10 cellular contexts compared by ENCODE assay signal in the genomic region with DNA sequence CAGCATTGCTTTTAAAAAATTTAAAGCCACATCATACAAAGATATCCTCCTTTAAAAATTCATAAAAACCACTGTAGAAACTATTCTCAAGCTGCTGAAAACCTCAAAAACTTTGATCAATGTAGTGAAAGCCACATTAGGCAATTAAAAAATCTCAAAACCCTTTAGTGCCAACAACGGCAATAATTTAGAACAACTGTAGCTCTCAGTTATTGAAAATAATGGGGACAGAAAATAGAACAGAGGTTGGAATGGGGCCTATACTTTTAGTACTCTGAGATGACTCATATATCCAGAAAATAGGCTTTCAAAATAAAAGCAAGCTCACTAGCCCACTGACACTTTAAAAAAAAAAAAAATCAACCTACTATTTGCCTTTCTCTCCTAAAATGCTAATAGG.
DNase-seq lines count a peak whose midpoint lies in the region; ATAC-seq, FAIRE-seq and TF ChIP-seq lines count a peak whose summit lies in the region.
"Had no signal": no experiment of that assay in that cellular context is flagged by ENCODE, and none has a peak within 500 bp of the region (broad histone marks: within the 10 kb centered on the region; RNA-seq: fewer than 3 reads in every experiment).

No MANE protein-coding gene starts in this region.

- no peak for TF ChIP-seq POLR2A in endothelial cell of umbilical vein (IDR thresholded peaks at IDR 0.05; ENCODE audit: low read depth, low read length)
- no peak for TF ChIP-seq POLR2A in stomach (IDR thresholded peaks at IDR 0.05)

- CTCF ChIA-PET in endothelial cell of umbilical vein (lab: Charles Lee) = interaction anchor here (0.6 to 4.8 kb wide), 10 partner anchors 8 to 273 kb away, joined by 3 to 45 read pairs (median 3); a partner anchor contains a TSS

- H3K4me2 ChIP-seq in endothelial cell of umbilical vein (ENCODE audit: insufficient read depth, low read length) = peak overlapping the region; percentile 75

- intact Hi-C loops in endothelial cell of umbilical vein (cut with micrococcal nuclease) (loop anchor here (1.0 kb wide), 2 partner anchors 81 to 209 kb away; a partner anchor contains a TSS), stomach (cut with DNase I; ENCODE audit: low total_unique reads) (no loop called here)

- TF ChIP-seq EP300 in stomach (IDR thresholded peaks at IDR 0.05) = no peak

- H3K9ac ChIP-seq in endothelial cell of umbilical vein (replicated peaks; ENCODE audit: extremely low read depth, insufficient read depth, low read length) = peak overlapping the region; percentile 10

- H3K4me3 ChIP-seq in SJSA1 (no peak overlapping the region), endothelial cell of umbilical vein (replicated peaks in 1 of 3; ENCODE audit: insufficient read depth in 1 of 3, low read depth in 1 of 3, low read length in 3 of 3) (no peak overlapping the region), stomach (no peak overlapping the region)

- no peak for FAIRE-seq in endothelial cell of umbilical vein (lab: Jason Lieb, UNC)
- FAIRE-seq: TTC549 had no signal

- DNase-seq in SIG-M5 treated with dmso at 0.1 percent for 504 hours (lab: John Stamatoyannopoulos, UW; ENCODE audit: unreplicated experiment) (peak; percentile 21), SIG-M5 (lab: John Stamatoyannopoulos, UW) (no peak), SJSA1 (ENCODE audit: low read depth in 1 of 2, low spot score in 2 of 2) (no peak), endothelial cell of umbilical vein (ENCODE audit: low read depth, low spot score) (peak; percentile 58), stomach (no peak), NCI-H2081 (lab: John Stamatoyannopoulos, UW) (no peak), omental fat pad (ENCODE audit: low spot score) (no peak)
- no peak for DNase-seq in activated CD4-positive, alpha-beta T cell treated with anti-CD3 and anti-CD28 coated beads for 4 hours

- no peak for TF ChIP-seq CTCF in endothelial cell of umbilical vein (IDR thresholded peaks at IDR 0.05; ENCODE audit: extremely low read depth in 1 of 2, insufficient read depth in 1 of 2, low read depth in 1 of 2, low read length in 2 of 2)
- no peak for TF ChIP-seq CTCF in stomach (IDR thresholded peaks at IDR 0.05)
- TF ChIP-seq CTCF in omental fat pad (IDR thresholded peaks at IDR 0.05) = no peak

- H3K4me1 ChIP-seq in SJSA1 (replicated peaks) (peaks cover 47% of the 10 kb centered on the region), endothelial cell of umbilical vein (ENCODE audit: control insufficient read depth, extremely low read depth, insufficient read depth, low read length) (peaks cover 62% of the 10 kb centered on the region), stomach (peaks cover 15 to 60% (median 32%) of the 10 kb centered on the region in 4 donors)

- H3K27ac ChIP-seq in SJSA1 (peak overlapping the region; percentile 40), endothelial cell of umbilical vein (ENCODE audit: insufficient read depth, low read depth, low read length) (peak overlapping the region; percentile 60), stomach (peak overlapping the region in 4 of 5 donors; percentile 28 to 77 (median 62))
- H3K27ac ChIP-seq: neutrophil had no signal

- POLR2A ChIA-PET in endothelial cell of umbilical vein (lab: Charles Lee) = no interaction called here

- H3K9me3 ChIP-seq in SJSA1 (replicated peaks) (no peaks in the 10 kb centered on the region), endothelial cell of umbilical vein (replicated peaks; ENCODE audit: control insufficient read depth, insufficient read depth, low read length) (no peaks in the 10 kb centered on the region), stomach (no peaks in the 10 kb centered on the region)
- H3K9me3 ChIP-seq: neutrophil had no signal

- no peaks in the 10 kb centered on the region for H3K36me3 ChIP-seq in SJSA1
- no peaks in the 10 kb centered on the region for H3K36me3 ChIP-seq in endothelial cell of umbilical vein (ENCODE audit: control insufficient read depth in 2 of 2, extremely low read depth in 1 of 2, insufficient read depth in 2 of 2, low read length in 2 of 2)
- peaks cover 0 to 7% (median 3%) of the 10 kb centered on the region in 4 donors for H3K36me3 ChIP-seq in stomach

- 26 to 70% (median 54%) methylated on average over 1 of the region's 1 CpG for WGBS in stomach, 5 donors

- H3K27me3 ChIP-seq in SJSA1 (replicated peaks) = no peaks in the 10 kb centered on the region
- no peaks in the 10 kb centered on the region for H3K27me3 ChIP-seq in endothelial cell of umbilical vein (ENCODE audit: control insufficient read depth in 2 of 2, insufficient read depth in 2 of 2, low read length in 2 of 2)
- H3K27me3 ChIP-seq in stomach = no peaks in the 10 kb centered on the region
- H3K27me3 ChIP-seq: neutrophil had no signal

- BruUV-seq in endothelial cell of umbilical vein (replicated peaks; lab: Mats Ljungman, UMichigan) = no TSS peak

- dilution Hi-C loops in endothelial cell of umbilical vein (cut with MboI; ENCODE audit: extremely low pct_ligation_motif_present, low sequenced_read_pairs) = no loop called here

- peak overlapping the region; percentile 56 for H2AFZ ChIP-seq in endothelial cell of umbilical vein (ENCODE audit: low read depth, low read length)

- no peaks in the 10 kb centered on the region for H3K9me1 ChIP-seq in endothelial cell of umbilical vein (replicated peaks; ENCODE audit: control insufficient read depth, extremely low read depth, insufficient read depth, low read length)

- no peaks in the 10 kb centered on the region for H4K20me1 ChIP-seq in endothelial cell of umbilical vein (replicated peaks; ENCODE audit: control insufficient read depth, extremely low read depth, insufficient read depth, low read length)

- no peaks in the 10 kb centered on the region for H3K79me2 ChIP-seq in endothelial cell of umbilical vein (ENCODE audit: control insufficient read depth, insufficient read depth, low read length)

- ATAC-seq in omental fat pad (ENCODE audit: low FRiP score) = no peak

TF ChIP-seq in endothelial cell of umbilical vein, 7 proteins besides CTCF, POLR2A, EP300 and RAD21:
- TF ChIP-seq EZH2 (IDR thresholded peaks at IDR 0.05; ENCODE audit: borderline replicate concordance, low read depth, low read length, severe bottlenecking) = no peak
- TF ChIP-seq, protein P1, sequence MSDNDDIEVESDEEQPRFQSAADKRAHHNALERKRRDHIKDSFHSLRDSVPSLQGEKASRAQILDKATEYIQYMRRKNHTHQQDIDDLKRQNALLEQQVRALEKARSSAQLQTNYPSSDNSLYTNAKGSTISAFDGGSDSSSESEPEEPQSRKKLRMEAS (IDR thresholded peaks at IDR 0.05; ENCODE audit: insufficient read depth, insufficient read length) = no peak
- TF ChIP-seq GATA2 (IDR thresholded peaks at IDR 0.05; ENCODE audit: insufficient read depth, insufficient read length, low read depth, low read length) = no peak
- TF ChIP-seq MYC (IDR thresholded peaks at IDR 0.05; ENCODE audit: low read depth, low read length) = no peak
- TF ChIP-seq FOS (IDR thresholded peaks at IDR 0.05; ENCODE audit: borderline replicate concordance, insufficient read depth, low read length) = peak; percentile 81
- TF ChIP-seq POLR2AphosphoS5 (IDR thresholded peaks at IDR 0.05; ENCODE audit: insufficient read depth, low read depth, low read length) = no peak
- peak; percentile 63 for TF ChIP-seq JUN (IDR thresholded peaks at IDR 0.05; ENCODE audit: borderline replicate concordance, insufficient read depth, insufficient read length, low read depth)

Comparison
In these comparisons a context has a peak if more than half of its experiments do, and no peak if none do; other contexts are left out.
1. DNase-seq: peak in SIG-M5 treated with dmso at 0.1 percent for 504 hours (single experiment) and endothelial cell of umbilical vein (single experiment); none in SIG-M5 (single experiment), SJSA1 (0 of 2), stomach (single experiment), NCI-H2081 (0 of 2), omental fat pad (single experiment) and activated CD4-positive, alpha-beta T cell treated with anti-CD3 and anti-CD28 coated beads for 4 hours (0 of 2).
2. Peak in every context shown above with its lines, with median percentiles within 50 percentile points of each other: H3K27ac ChIP-seq.